In the genomic region with DNA sequence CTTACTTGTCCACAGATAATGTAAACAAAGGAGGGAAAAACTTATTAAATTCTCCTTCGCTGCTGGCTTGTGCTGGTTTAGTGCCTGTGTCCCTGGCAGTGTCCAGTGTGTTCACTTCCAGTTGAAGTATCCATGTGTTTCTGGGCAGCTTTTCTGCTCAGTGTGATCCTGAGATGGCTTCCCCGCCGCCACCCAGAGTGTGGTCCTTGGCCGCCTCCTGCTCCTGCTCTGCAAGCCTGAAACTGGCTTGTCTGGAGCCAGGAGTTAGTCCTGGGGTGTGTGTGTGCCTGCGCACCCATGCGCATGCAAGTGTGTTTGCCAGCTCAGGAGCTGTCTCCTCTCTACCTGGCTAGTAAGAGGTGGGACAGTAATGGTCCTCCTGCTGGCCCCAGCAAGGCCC, we compare ENCODE assay signal across 20 cellular contexts.
"Had no signal": no experiment of that assay in that cellular context is flagged by ENCODE, and none has a peak within 500 bp of the region (broad histone marks: within the 10 kb centered on the region; RNA-seq: fewer than 3 reads in every experiment).

No MANE protein-coding gene starts in this region.

- H3K36me3 ChIP-seq: colonic mucosa, ovary had no signal

- FAIRE-seq: kidney had no signal

- H3K4me3 ChIP-seq: colonic mucosa, hepatocyte, lung, ovary, smooth muscle cell, tibial artery, upper lobe of right lung, vagina had no signal

- ATAC-seq: left colon; left ventricle myocardium superior; naive thymus-derived CD4-positive, alpha-beta T cell; right cardiac atrium; stimulated activated naive CD8-positive, alpha-beta T cell treated with anti-CD3 and anti-CD28 coated beads, Interleukin-15, Interleukin-2, amounts not matched to agents 100 U/mL and 50 U/mL, for 24 hours; upper lobe of right lung had no signal

- H3K27ac ChIP-seq: colonic mucosa, hepatocyte, neutrophil, ovary, tibial artery, upper lobe of right lung, vagina had no signal

- H3K4me1 ChIP-seq: colonic mucosa, tibial artery, upper lobe of right lung had no signal

- H3K4me2 ChIP-seq: hepatocyte, smooth muscle cell had no signal

- H3K27me3 ChIP-seq: colonic mucosa, hepatocyte, neutrophil, ovary, tibial artery, upper lobe of right lung, vagina had no signal

- H3K9me3 ChIP-seq: colonic mucosa, neutrophil, ovary, tibial artery, upper lobe of right lung, vagina had no signal

- H2AFZ ChIP-seq: hepatocyte had no signal

- DNase-seq: colonic mucosa; dermis blood vessel endothelial cell; effector CD8-positive, alpha-beta T cell; foreskin melanocyte; kidney; left colon; left ventricle myocardium superior; naive thymus-derived CD4-positive, alpha-beta T cell; nephron progenitor cell; ovary; right cardiac atrium; stimulated activated CD4-positive, alpha-beta T cell treated with anti-CD3 and anti-CD28 coated beads, Interleukin-2, amount 100 ng/mL, for 48 hours; stimulated activated naive CD8-positive, alpha-beta T cell treated with anti-CD3 and anti-CD28 coated beads, Interleukin-15, Interleukin-2, amounts not matched to agents 100 U/mL and 50 U/mL, for 24 hours; tibial artery; upper lobe of right lung had no signal
